Comparison of ENCODE assay signal across 23 cellular contexts in genomic region chr12:75856228-75856627, GRCh38.
"Had no signal": no experiment of that assay in that cellular context is flagged by ENCODE, and none has a peak within 500 bp of the region (broad histone marks: within the 10 kb centered on the region; RNA-seq: fewer than 3 reads in every experiment).

No MANE protein-coding gene starts in this region.

- H3K27me3 ChIP-seq: adrenal gland, esophagus squamous epithelium, gastrocnemius medialis, heart right ventricle, sigmoid colon, vagina had no signal

- ATAC-seq: activated T-cell treated with anti-CD3 and anti-CD28 coated beads, Interleukin-2, amount 50 U/mL, for 4 hours; left colon; stimulated activated naive B cell treated with anti-CD40 and anti-IgM and Interleukin-4, amounts not matched to agents 10 μg/mL and 1 μg/mL and 100 μg/mL, for 72 hours; WTC11 had no signal

- H3K4me2 ChIP-seq: smooth muscle cell had no signal

- H3K36me3 ChIP-seq: adrenal gland, esophagus squamous epithelium, gastrocnemius medialis, heart right ventricle, lower lobe of right lung, sigmoid colon, thoracic aorta, vagina had no signal

- DNase-seq: activated CD8-positive, alpha-beta memory T cell treated with anti-CD3 and anti-CD28 coated beads for 24 hours; activated CD8-positive, alpha-beta memory T cell treated with anti-CD3 and anti-CD28 coated beads, Interleukin-2, amount 50 U/mL, for 4 hours; activated naive CD4-positive, alpha-beta T cell; activated T-cell treated with anti-CD3 and anti-CD28 coated beads, Interleukin-2, amount 50 U/mL, for 4 hours; adrenal gland; cerebellar nuclear complex; endodermal cell; esophagus squamous epithelium; gastrocnemius medialis; heart right ventricle; islet precursor cell; left colon; lower lobe of right lung; naive B cell; nucleus accumbens; sigmoid colon; stimulated activated CD4-positive, alpha-beta T cell treated with anti-CD3 and anti-CD28 coated beads, Interleukin-15, amount 100 ng/mL, for 24 hours; stimulated activated naive B cell treated with anti-CD40 and anti-IgM and Interleukin-4, amounts not matched to agents 10 μg/mL and 1 μg/mL and 100 μg/mL, for 72 hours had no signal

- H3K27ac ChIP-seq: adrenal gland, coronary artery, gastrocnemius medialis, lower lobe of right lung, sigmoid colon, thoracic aorta, vagina had no signal

- H3K9me3 ChIP-seq: adrenal gland, esophagus squamous epithelium, gastrocnemius medialis, heart right ventricle, lower lobe of right lung, sigmoid colon, thoracic aorta, vagina had no signal

- H3K4me3 ChIP-seq: adrenal gland, coronary artery, esophagus squamous epithelium, gastrocnemius medialis, heart right ventricle, lower lobe of right lung, sigmoid colon, smooth muscle cell, thoracic aorta, vagina had no signal

- H3K4me1 ChIP-seq: adrenal gland, sigmoid colon had no signal
